ENCODE assay signal across 8 cellular contexts in genomic region chr3:48847586-48848423, GRCh38. TPM values are rescaled to one million over a fixed set of nuclear protein-coding genes. Genes with fewer than 3 reads are reported as not detected.
DNase-seq lines count a peak whose midpoint lies in the region; ATAC-seq and TF ChIP-seq lines count a peak whose summit lies in the region.

Gene PRKAR2A, minus strand, starts transcription at chr3:48847874. Its CDS starts 278 bp downstream, at chr3:48847596.

- no peaks in the 10 kb centered on the region for H3K36me3 ChIP-seq in psoas muscle (ENCODE audit: insufficient read depth in 1 of 2, low read depth in 1 of 2)

- intact Hi-C loops in right cardiac atrium (cut with DNase I) (no loop called here), psoas muscle (cut with DNase I) (loop anchor here in 1 of 2 donors (5.0 kb wide), 2 partner anchors 49 to 51 kb away; partner anchors contain the start of gene SLC25A20)

- no peak for TF ChIP-seq CTCF in psoas muscle (IDR thresholded peaks at IDR 0.05)

- peak; percentile 88 for TF ChIP-seq POLR2A in GM15510 (IDR thresholded peaks at IDR 0.05; ENCODE audit: borderline replicate concordance, extremely low read depth, insufficient read length)

- 2% methylated on average over 73 of the region's 73 CpGs for WGBS in right cardiac atrium
- 2 to 5% (median 2%) methylated on average over 22 to 73 of the region's 73 CpGs for whole genome bisulfite sequencing in psoas muscle, 3 donors

- H3K27me3 ChIP-seq in right cardiac atrium (ENCODE audit: control insufficient read depth, insufficient read depth) = no peaks in the 10 kb centered on the region
- H3K27me3 ChIP-seq in psoas muscle (ENCODE audit: insufficient read depth in 3 of 3, low read length in 2 of 3) = no peaks in the 10 kb centered on the region

- peak; percentile 56 to 75 for DNase-seq in NCI-H187 (lab: John Stamatoyannopoulos, UW)
- peak; percentile 88 for DNase-seq in T-helper 2 cell treated with Interferon-gamma antibody and Interleukin-4, amounts not matched to agents 5 μg/mL and 100 μg/mL, for 36 hours (ENCODE audit: low spot score)
- peak; percentile 45 to 92 (median 85) for DNase-seq in anterior cingulate cortex (lab: John Stamatoyannopoulos, UW)
- peak; percentile 93 to 97 (median 97) for DNase-seq in right cardiac atrium
- DNase-seq in psoas muscle = peak; percentile 93 to 96
- peak; percentile 86 for DNase-seq in ureter (ENCODE audit: low spot score)

- peak within 1 kb of the TSS; percentile 81 for H3K4me3 Mint-ChIP-seq in T-helper 2 cell treated with Interferon-gamma antibody and Interleukin-4, amounts not matched to agents 5 μg/mL and 100 μg/mL, for 36 hours

- H3K9me3 ChIP-seq in right cardiac atrium (ENCODE audit: control insufficient read depth, low read length) (no peaks in the 10 kb centered on the region), psoas muscle (no peaks in the 10 kb centered on the region)

- H3K4me1 Mint-ChIP-seq in T-helper 2 cell treated with Interferon-gamma antibody and Interleukin-4, amounts not matched to agents 5 μg/mL and 100 μg/mL, for 36 hours (ENCODE audit: low read depth) = peaks cover 15% of the 10 kb centered on the region

- H3K27ac ChIP-seq in right cardiac atrium (ENCODE audit: low read length) (peak within 1 kb of the TSS; percentile 82), psoas muscle (peak within 1 kb of the TSS; percentile 99)

- no peaks in the 10 kb centered on the region for H3K27me3 Mint-ChIP-seq in T-helper 2 cell treated with Interferon-gamma antibody and Interleukin-4, amounts not matched to agents 5 μg/mL and 100 μg/mL, for 36 hours (ENCODE audit: low read depth)

- peak within 1 kb of the TSS; percentile 75 for H3K27ac Mint-ChIP-seq in T-helper 2 cell treated with Interferon-gamma antibody and Interleukin-4, amounts not matched to agents 5 μg/mL and 100 μg/mL, for 36 hours

- peak within 1 kb of the TSS; percentile 52 for H3K4me3 ChIP-seq in right cardiac atrium (ENCODE audit: low read length)
- H3K4me3 ChIP-seq in psoas muscle = peak within 1 kb of the TSS; percentile 91

- no peaks in the 10 kb centered on the region for H3K9me3 Mint-ChIP-seq in T-helper 2 cell treated with Interferon-gamma antibody and Interleukin-4, amounts not matched to agents 5 μg/mL and 100 μg/mL, for 36 hours

- ATAC-seq in HG02798 (IDR thresholded peaks at IDR 0.05; ENCODE audit: poor library complexity, unreplicated experiment) = peak; percentile 95
- peak; percentile 96 to 97 for ATAC-seq in right cardiac atrium
- ATAC-seq in psoas muscle = peak; percentile 92 to 96 (median 93)

- H3K4me1 ChIP-seq in right cardiac atrium (ENCODE audit: control insufficient read depth, insufficient read depth, low read length) (peaks cover 1% of the 10 kb centered on the region), psoas muscle (peaks cover 13% of the 10 kb centered on the region)

- H3K36me3 Mint-ChIP-seq in T-helper 2 cell treated with Interferon-gamma antibody and Interleukin-4, amounts not matched to agents 5 μg/mL and 100 μg/mL, for 36 hours (ENCODE audit: low read depth) = peaks cover 11% of the 10 kb centered on the region

RNA-seq across cellular contexts. Expression of gene PRKAR2A, which starts in this region (rescaled TPM):
- total RNA-seq in right cardiac atrium (10 to 100 TPM; 42.9 to 50.5 (median 46.3) TPM), psoas muscle (100 to 1,000 TPM in 2 of 4 donors, 10 to 100 TPM in 2; 66.2 to 126 (median 100) TPM), ureter (43.6 TPM)
- polyA plus RNA-seq in right cardiac atrium (12.1 TPM), psoas muscle (10 to 100 TPM; 24.3 to 92.5 (median 33.6) TPM)

Comparison
In these comparisons a context has a peak if more than half of its experiments do, and no peak if none do; other contexts are left out.
1. Peak in every context shown above with its lines: DNase-seq, ATAC-seq, H3K4me3 ChIP-seq and H3K27ac ChIP-seq.